ENCODE assay signal across 8 cellular contexts in genomic region chr15:77902855-77903760, GRCh38.
A peak's percentile ranks its signal among the peaks of the same experiment; 100 is the strongest.
DNase-seq lines count a peak whose midpoint lies in the region; ATAC-seq, FAIRE-seq and TF ChIP-seq lines count a peak whose summit lies in the region.
"Not testable (repeated sequence)": the region's sequence is repeated elsewhere in the genome, so short reads cannot be mapped to it uniquely, and the experiment has no call there.

No MANE protein-coding gene starts in this region.

- H3K4ac ChIP-seq in mesenchymal stem cell (ENCODE audit: low read depth in 1 of 2, low read length in 2 of 2), result not testable (repeated sequence)

- not testable (repeated sequence) for H3K79me1 ChIP-seq in mesenchymal stem cell (replicated peaks; ENCODE audit: low read length, poor library complexity, severe bottlenecking)

- intact Hi-C loops in GM12878 (cut with micrococcal nuclease; ENCODE audit: unreplicated experiment), result loop anchor here (5.0 to 10.0 kb wide), 2 partner anchors 52 to 204 kb away; no protein-coding TSS in a partner anchor

- H3K79me2 ChIP-seq in GM12878 (ENCODE audit: control insufficient read depth, insufficient read depth, low read length), result not testable (repeated sequence)

- SMC1A ChIA-PET in GM12878 (lab: Charles Lee; ENCODE audit: uncharacterized antibody, unreplicated experiment), result not testable (repeated sequence)

- 19% methylated on average over 12 of the region's 13 CpGs for WGBS in GM12878 (ENCODE audit: insufficient coverage, insufficient replicate concordance, low lambda C conversion rate, missing lambda C conversion rate)
- 50% methylated on average over 12 of the region's 13 CpGs for WGBS in mesenchymal stem cell

- CTCF ChIA-PET in GM12878 (lab: Yijun Ruan, JAX), result interaction anchor here (0.6 to 4.6 kb wide), 10 partner anchors 7 to 210 kb away, joined by 3 to 37 read pairs (median 4); no protein-coding TSS in a partner anchor

- POLR2A ChIA-PET in GM12878 (lab: Charles Lee), result not testable (repeated sequence)

- not testable (repeated sequence) for H2BK5ac ChIP-seq in mesenchymal stem cell (ENCODE audit: low read depth, low read length, poor library complexity, severe bottlenecking)

- not testable (repeated sequence) for H3K14ac ChIP-seq in mesenchymal stem cell (ENCODE audit: low read length in 2 of 2)

- TF ChIP-seq CTCF in GM12875 (IDR thresholded peaks at IDR 0.05; ENCODE audit: borderline replicate concordance, insufficient read depth, low read depth, low read length) (peak; percentile 87), NB4 (IDR thresholded peaks at IDR 0.05; ENCODE audit: low read depth, low read length) (peak; percentile 85), GM12878 (IDR thresholded peaks at IDR 0.05 in 2 of 3, conservative IDR thresholded peaks at IDR 0.05 in 1 of 3; ENCODE audit: control insufficient read depth in 2 of 3, extremely low read depth in 1 of 3, insufficient read depth in 1 of 3, low read depth in 3 of 3, low read length in 3 of 3) (peak; percentile 61 to 76 (median 66)), foreskin keratinocyte (conservative IDR thresholded peaks at IDR 0.05) (peak; percentile 68)

- H2AFZ ChIP-seq in GM12878 (ENCODE audit: control insufficient read depth, low read depth, low read length); mesenchymal stem cell (ENCODE audit: low read depth, low read length): not testable (repeated sequence)

- H3K23ac ChIP-seq in mesenchymal stem cell (ENCODE audit: low read length in 2 of 2), result not testable (repeated sequence)

- TF ChIP-seq POLR2A in NB4 (IDR thresholded peaks at IDR 0.05; ENCODE audit: extremely low read depth, insufficient read length); GM12878 (IDR thresholded peaks at IDR 0.05; ENCODE audit: low read depth, low read length): not testable (repeated sequence)

- not testable (repeated sequence) for BruUV-seq in GM12878 (replicated peaks; lab: Mats Ljungman, UMichigan)

- not testable (repeated sequence) for H4K91ac ChIP-seq in mesenchymal stem cell (ENCODE audit: low read length)

- H3K9ac ChIP-seq in GM12878 (ENCODE audit: control insufficient read depth, insufficient read depth, low read length); mesenchymal stem cell (ENCODE audit: low read length): not testable (repeated sequence)

- not testable (repeated sequence) for H4K8ac ChIP-seq in mesenchymal stem cell (ENCODE audit: low read length)

- H3K36me3 ChIP-seq in GM12878 (ENCODE audit: control insufficient read depth in 2 of 2, insufficient read depth in 2 of 2, low read length in 1 of 2); mesenchymal stem cell (ENCODE audit: control insufficient read depth in 1 of 2, insufficient read depth in 2 of 2, low read depth in 1 of 2, low read length in 2 of 2): not testable (repeated sequence)

- RAD21 ChIA-PET in GM12878 (lab: Charles Lee; ENCODE audit: unreplicated experiment), result interaction anchor here (1.0 kb wide), 1 partner anchor 205 kb away, joined by 3 read pairs; no protein-coding TSS in a partner anchor

- DNase-seq in AG08396 (ENCODE audit: low spot score) (peak; percentile 74), NB4 (ENCODE audit: low read depth) (peak; percentile 52), mesenchymal stem cell (peak; percentile 27)
- peak; percentile 36 for DNase-seq in activated CD4-positive, CD25-positive, alpha-beta regulatory T cell treated with anti-CD3 and anti-CD28 coated beads, Interleukin-2, amount 50 U/mL, for 72 hours
- not testable (repeated sequence) for DNase-seq in GM12878 (ENCODE audit: low read depth, low spot score); foreskin keratinocyte
- DNase-seq in stimulated activated CD8-positive, alpha-beta memory T cell treated with anti-CD3 and anti-CD28 coated beads, Interleukin-4, amount 100 ng/mL, for 24 hours (ENCODE audit: low read depth), result peak; percentile 12

- not testable (repeated sequence) for H2BK12ac ChIP-seq in mesenchymal stem cell (ENCODE audit: low read length in 2 of 2)

- H3K9me3 ChIP-seq in GM12878 (replicated peaks; ENCODE audit: control insufficient read depth, insufficient read depth, low read length); mesenchymal stem cell (ENCODE audit: control insufficient read depth, low read length): not testable (repeated sequence)

- not testable (repeated sequence) for H3K4me2 ChIP-seq in GM12878 (ENCODE audit: control insufficient read depth, insufficient read depth); mesenchymal stem cell (ENCODE audit: low read length, poor library complexity, severe bottlenecking)

- not testable (repeated sequence) for H2BK120ac ChIP-seq in mesenchymal stem cell (ENCODE audit: low read depth, low read length)

- TF ChIP-seq RAD21 in GM12878 (IDR thresholded peaks at IDR 0.05; ENCODE audit: insufficient read depth, low read depth, low read length), result peak; percentile 43

- not testable (repeated sequence) for H3K4me1 ChIP-seq in GM12878 (ENCODE audit: control insufficient read depth, insufficient read depth, low read length); foreskin keratinocyte
- peaks cover 14% of the 10 kb centered on the region for H3K4me1 ChIP-seq in mesenchymal stem cell (ENCODE audit: control insufficient read depth, insufficient read depth, low read depth, low read length)

- H3K4me3 ChIP-seq in GM12875 (ENCODE audit: low read depth, low read length); NB4 (ENCODE audit: low read depth, low read length); GM12878; mesenchymal stem cell (ENCODE audit: insufficient read depth in 1 of 2, low read depth in 1 of 2, low read length in 2 of 2): not testable (repeated sequence)

- H2AK5ac ChIP-seq in mesenchymal stem cell (ENCODE audit: low read length, severe bottlenecking), result not testable (repeated sequence)

- H4K20me1 ChIP-seq in GM12878 (ENCODE audit: control insufficient read depth, insufficient read depth), result not testable (repeated sequence)

- ATAC-seq in GM12878, result peak; percentile 82
- ATAC-seq in foreskin keratinocyte, result peak; percentile 60

- not testable (repeated sequence) for TF ChIP-seq EP300 in GM12878 (IDR thresholded peaks at IDR 0.05; ENCODE audit: borderline replicate concordance in 1 of 2, control insufficient read depth in 1 of 2, low read depth in 2 of 2, low read length in 2 of 2)

- in situ Hi-C loops in GM12878 (cut with MboI), result not testable (repeated sequence)

- peak; percentile 27 for FAIRE-seq in GM12878 (lab: Jason Lieb, UNC)

- not testable (repeated sequence) for H3K18ac ChIP-seq in mesenchymal stem cell (ENCODE audit: low read depth in 1 of 2, low read length in 2 of 2)

- not testable (repeated sequence) for H3K27me3 ChIP-seq in GM12878 (replicated peaks in 1 of 2; ENCODE audit: control insufficient read depth in 2 of 2, insufficient read depth in 2 of 2, low read length in 1 of 2); foreskin keratinocyte; mesenchymal stem cell (ENCODE audit: control insufficient read depth in 1 of 2, insufficient read depth in 1 of 2, low read length in 2 of 2)

- H2BK15ac ChIP-seq in mesenchymal stem cell (ENCODE audit: low read depth, poor library complexity, severe bottlenecking), result not testable (repeated sequence)

- H3K27ac ChIP-seq in GM12878 (ENCODE audit: control insufficient read depth, insufficient read depth); foreskin keratinocyte; mesenchymal stem cell (ENCODE audit: low read length, poor library complexity, severe bottlenecking): not testable (repeated sequence)
